In the genomic region with DNA sequence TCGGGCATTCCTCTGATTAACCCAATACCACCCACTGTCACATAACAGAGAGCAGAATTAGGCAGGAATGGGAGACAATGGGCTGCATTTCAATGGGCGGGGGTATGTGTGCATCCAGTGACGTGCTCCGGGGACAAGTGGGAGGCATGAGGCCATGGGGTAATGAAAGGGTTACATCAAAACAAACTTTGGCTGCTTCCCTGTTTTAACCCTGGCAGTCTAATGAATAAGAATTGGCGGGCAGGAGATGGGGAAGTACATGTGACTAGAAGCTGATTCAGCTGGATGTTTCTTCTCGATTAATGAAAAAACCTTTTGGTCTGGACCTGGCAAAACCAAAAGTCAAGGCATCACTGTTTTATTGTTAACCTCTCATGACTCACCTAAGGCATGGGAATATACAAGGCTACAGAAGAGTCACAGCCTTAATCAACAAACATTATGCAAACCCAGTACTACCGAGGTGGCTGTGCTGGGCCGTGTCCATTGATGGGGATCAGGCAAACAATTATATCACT, we compare ENCODE assay signal across 12 cellular contexts. TPM values are rescaled to one million over a fixed set of nuclear protein-coding genes. Genes with fewer than 3 reads are reported as not detected.
A peak's percentile ranks its signal among the peaks of the same experiment; 100 is the strongest.
DNase-seq lines count a peak whose midpoint lies in the region; ATAC-seq, FAIRE-seq and TF ChIP-seq lines count a peak whose summit lies in the region.
"Had no signal": no experiment of that assay in that cellular context is flagged by ENCODE, and none has a peak within 500 bp of the region (broad histone marks: within the 10 kb centered on the region; RNA-seq: fewer than 3 reads in every experiment).

No MANE protein-coding gene starts in this region.

- H3K36me3 ChIP-seq in HUES6 (ENCODE audit: control insufficient read depth, insufficient read depth, low read length), result no peaks in the 10 kb centered on the region
- no peaks in the 10 kb centered on the region for H3K36me3 ChIP-seq in left ventricle myocardium inferior
- H3K36me3 ChIP-seq: transverse colon had no signal

- no peaks in the 10 kb centered on the region for H3K4me1 ChIP-seq in A549
- H3K4me1 ChIP-seq in HUES6 (ENCODE audit: control insufficient read depth, insufficient read depth, low read length), result peaks cover 44% of the 10 kb centered on the region
- H3K4me1 ChIP-seq in left ventricle myocardium inferior, result peaks cover 6% of the 10 kb centered on the region
- H3K4me1 ChIP-seq: transverse colon had no signal

- H3K4me3 ChIP-seq in A549 (no peak overlapping the region), HUES6 (ENCODE audit: low read depth, low read length) (no peak overlapping the region), astrocyte of the spinal cord (ENCODE audit: low read depth, low read length) (no peak overlapping the region), left ventricle myocardium inferior (no peak overlapping the region)
- H3K4me3 ChIP-seq: transverse colon had no signal

- POLR2A ChIA-PET in A549 (lab: Yijun Ruan, JAX), result no interaction called here

- DNase-seq in A549 (ENCODE audit: low read depth in 1 of 2, low spot score in 1 of 2) (peak; percentile 11 to 23), astrocyte of the spinal cord (ENCODE audit: low read depth, low spot score) (peak; percentile 74), iPS-NIHi11 (ENCODE audit: low spot score) (peak; percentile 74), SHP77 (lab: John Stamatoyannopoulos, UW) (no peak), NCI-H1694 (lab: John Stamatoyannopoulos, UW) (no peak), left ventricle myocardium inferior (no peak), NCI-H2081 treated with DMSO at 0.1 percent for 48 hours (lab: John Stamatoyannopoulos, UW) (no peak)
- DNase-seq: activated naive CD4-positive, alpha-beta T cell treated with anti-CD3 and anti-CD28 coated beads, Interleukin-2, amount 50 U/mL, for 16 hours; KG1; NCI-H2081; transverse colon had no signal

- intact Hi-C loops in left ventricle myocardium inferior (cut with micrococcal nuclease), result no loop called here

- in situ Hi-C loops in astrocyte of the spinal cord (cut with HindIII; ENCODE audit: low sequenced_read_pairs), result no loop called here

- TF ChIP-seq CTCF in A549 (IDR thresholded peaks at IDR 0.05) (no peak), astrocyte of the spinal cord (IDR thresholded peaks at IDR 0.05; ENCODE audit: low read depth, low read length) (no peak), left ventricle myocardium inferior (IDR thresholded peaks at IDR 0.05; ENCODE audit: borderline replicate concordance) (no peak)

- H3K27me3 ChIP-seq in HUES6 (ENCODE audit: control insufficient read depth, insufficient read depth, low read length) (no peaks in the 10 kb centered on the region), left ventricle myocardium inferior (ENCODE audit: low read depth) (no peaks in the 10 kb centered on the region)
- H3K27me3 ChIP-seq: transverse colon had no signal

- H3K9me3 ChIP-seq in A549 (no peaks in the 10 kb centered on the region), HUES6 (ENCODE audit: control insufficient read depth, insufficient read depth, low read depth, low read length) (peaks cover 5% of the 10 kb centered on the region; the same call in 1 of the 2 replicates), left ventricle myocardium inferior (replicated peaks) (no peaks in the 10 kb centered on the region)
- H3K9me3 ChIP-seq: transverse colon had no signal

- peak; percentile 48 to 56; a peak in 2 of 6 replicates for ATAC-seq in A549

- no peak for TF ChIP-seq RAD21 in A549 (conservative IDR thresholded peaks at IDR 0.05 in 1 of 2, IDR thresholded peaks at IDR 0.05 in 1 of 2)

- WGBS in A549 (ENCODE audit: missing lambda C conversion rate), result 60% methylated on average over 8 of the region's 8 CpGs

- H3K4me2 ChIP-seq in A549, result no peak overlapping the region

- FAIRE-seq in A549 (lab: Jason Lieb, UNC), result no peak

- H3K27ac ChIP-seq in A549 (no peak overlapping the region), HUES6 (ENCODE audit: low read depth, low read length) (peak overlapping the region; percentile 18; the same call in 1 of the 2 replicates), left ventricle myocardium inferior (replicated peaks) (no peak overlapping the region)
- H3K27ac ChIP-seq: transverse colon had no signal

- CTCF ChIA-PET in A549 (lab: Yijun Ruan, JAX), result interaction anchor here (0.6 kb wide), 1 partner anchor 405 kb away, joined by 3 read pairs; no protein-coding TSS in a partner anchor

- TF ChIP-seq POLR2A in A549 (IDR thresholded peaks at IDR 0.05; ENCODE audit: low read length), result no peak

- no peak for TF ChIP-seq EP300 in A549 (IDR thresholded peaks at IDR 0.05)

- H3K9ac ChIP-seq in HUES6 (ENCODE audit: low read length), result no peak overlapping the region

TF ChIP-seq in A549, 52 proteins besides CTCF, POLR2A, EP300 and RAD21:
- TF ChIP-seq FOSL2 (IDR thresholded peaks at IDR 0.05) (no peak), FOSL2 (CRISPR knock-in tag; IDR thresholded peaks at IDR 0.05) (0 out of 2 replicates have a peak, but pooled peaks have one; percentile 3), HOXA7 (CRISPR knock-in tag; IDR thresholded peaks at IDR 0.05) (no peak)

RNA-seq across cellular contexts. Expression of gene SOCS2, which starts 44.2 kb away (rescaled TPM):
- polyA plus RNA-seq in A549 (2011; rRNA removed), result 18.5 and 21.8 TPM in 2 replicates
- 14.2 and 17.0 TPM in 2 replicates for polyA plus RNA-seq in A549 (2012; cell fraction: cytosol; rRNA removed)
- 25.2 and 33.7 TPM in 2 replicates for polyA plus RNA-seq in A549 (2012; cell fraction: nucleus; rRNA removed)
- 17.3 to 22.2 TPM (median 18.1 TPM) in 3 replicates for polyA plus RNA-seq in A549 (2017; fragmentation: RNase III; extraction: RNeasy Plus Mini Kit Qiagen cat#74134 plus additional on column Dnase treatment)
- polyA minus RNA-seq in A549 (2011; rRNA and poly(A)+ RNA removed), result 7.6 and 8.4 TPM in 2 replicates
- total RNA-seq in left ventricle myocardium inferior, result 16.6 TPM

Comparison
In these comparisons a context has a peak if more than half of its experiments do, and no peak if none do; other contexts are left out.
1. DNase-seq: peak in A549 (2 of 2), astrocyte of the spinal cord (single experiment) and iPS-NIHi11 (single experiment); none in SHP77 (0 of 2), NCI-H1694 (single experiment), left ventricle myocardium inferior (single experiment) and NCI-H2081 treated with DMSO at 0.1 percent for 48 hours (single experiment).